ENCODE assay signal across 9 cellular contexts in genomic region chr11:109939176-109939810, GRCh38.
DNase-seq lines count a peak whose midpoint lies in the region; ATAC-seq and TF ChIP-seq lines count a peak whose summit lies in the region.
"Had no signal": no experiment of that assay in that cellular context is flagged by ENCODE, and none has a peak within 500 bp of the region (broad histone marks: within the 10 kb centered on the region; RNA-seq: fewer than 3 reads in every experiment).

No MANE protein-coding gene starts in this region.

- no peak overlapping the region for H3K27ac Mint-ChIP-seq in activated T-cell treated with anti-CD3 and anti-CD28 coated beads, Interleukin-2, amount 50 U/mL, for 24 hours
- H3K27ac Mint-ChIP-seq: CD4-positive, CD25-positive, alpha-beta regulatory T cell had no signal

- no peak for DNase-seq in Right ventricle myocardium inferior (ENCODE audit: missing footprints)
- DNase-seq in cardiac septum (ENCODE audit: low spot score) = no peak
- peak; percentile 50 for DNase-seq in MV-4-11 (lab: John Stamatoyannopoulos, UW)
- DNase-seq in SJCRH30 = peak; percentile 19 to 64
- DNase-seq in fibroblast of mammary gland (ENCODE audit: low read depth) = peak; percentile 85
- no peak for DNase-seq in omental fat pad (ENCODE audit: low spot score)
- no peak for DNase-seq in UCSD-AML1 (lab: John Stamatoyannopoulos, UW; ENCODE audit: unreplicated experiment)
- DNase-seq in activated T-cell treated with anti-CD3 and anti-CD28 coated beads, Interleukin-2, amount 50 U/mL, for 24 hours = no peak

- intact Hi-C loops in Right ventricle myocardium inferior (cut with DNase I) (loop anchor here (2.0 kb wide), 1 partner anchor 1242 kb away; no protein-coding TSS in a partner anchor), cardiac septum (cut with DNase I) (loop anchor here (10.0 kb wide), 1 partner anchor 1244 kb away; no protein-coding TSS in a partner anchor)

- TF ChIP-seq CTCF in fibroblast of mammary gland (conservative IDR thresholded peaks at IDR 0.05; ENCODE audit: control insufficient read depth, insufficient read depth, low read depth, low read length) (peak; percentile 83), omental fat pad (IDR thresholded peaks at IDR 0.05) (peak in 1 of 3 donors; percentile 21)

- no peaks in the 10 kb centered on the region for H3K36me3 Mint-ChIP-seq in activated T-cell treated with anti-CD3 and anti-CD28 coated beads, Interleukin-2, amount 50 U/mL, for 24 hours (ENCODE audit: low read depth)
- H3K36me3 Mint-ChIP-seq: CD4-positive, CD25-positive, alpha-beta regulatory T cell had no signal

- ATAC-seq in Right ventricle myocardium inferior = peak; percentile 71
- peak; percentile 78 for ATAC-seq in omental fat pad (ENCODE audit: low FRiP score)

- H3K36me3 ChIP-seq in SJCRH30 = no peaks in the 10 kb centered on the region

- H3K9me3 Mint-ChIP-seq in activated T-cell treated with anti-CD3 and anti-CD28 coated beads, Interleukin-2, amount 50 U/mL, for 24 hours = no peaks in the 10 kb centered on the region

- no peaks in the 10 kb centered on the region for H3K4me1 Mint-ChIP-seq in activated T-cell treated with anti-CD3 and anti-CD28 coated beads, Interleukin-2, amount 50 U/mL, for 24 hours (ENCODE audit: low read depth)
- H3K4me1 Mint-ChIP-seq: CD4-positive, CD25-positive, alpha-beta regulatory T cell had no signal

- no peaks in the 10 kb centered on the region for H3K4me1 ChIP-seq in SJCRH30

- H3K27me3 Mint-ChIP-seq in activated T-cell treated with anti-CD3 and anti-CD28 coated beads, Interleukin-2, amount 50 U/mL, for 24 hours = peaks cover 8% of the 10 kb centered on the region

- no peak overlapping the region for H3K4me3 ChIP-seq in SJCRH30
- H3K4me3 ChIP-seq in fibroblast of mammary gland (ENCODE audit: control insufficient read depth, low read depth, low read length) = no peak overlapping the region

- no peaks in the 10 kb centered on the region for H3K27me3 ChIP-seq in SJCRH30

- no peak overlapping the region for H3K4me3 Mint-ChIP-seq in activated T-cell treated with anti-CD3 and anti-CD28 coated beads, Interleukin-2, amount 50 U/mL, for 24 hours
- H3K4me3 Mint-ChIP-seq: CD4-positive, CD25-positive, alpha-beta regulatory T cell had no signal

- no peak overlapping the region for H3K27ac ChIP-seq in SJCRH30

- no peaks in the 10 kb centered on the region for H3K9me3 ChIP-seq in SJCRH30 (replicated peaks)

Comparison
In these comparisons a context has a peak if more than half of its experiments do, and no peak if none do; other contexts are left out.
1. DNase-seq: peak in MV-4-11 (single experiment), SJCRH30 (2 of 2) and fibroblast of mammary gland (single experiment); none in Right ventricle myocardium inferior (single experiment), cardiac septum (single experiment), omental fat pad (single experiment), UCSD-AML1 (single experiment) and activated T-cell treated with anti-CD3 and anti-CD28 coated beads, Interleukin-2, amount 50 U/mL, for 24 hours (single experiment).